In genomic region chr20:58610811-58611210, GRCh38 we compare ENCODE assay signal across 20 cellular contexts.
"Had no signal": no experiment of that assay in that cellular context is flagged by ENCODE, and none has a peak within 500 bp of the region (broad histone marks: within the 10 kb centered on the region; RNA-seq: fewer than 3 reads in every experiment).

No MANE protein-coding gene starts in this region.

- ATAC-seq: gastrocnemius medialis; lower lobe of right lung; naive thymus-derived CD8-positive, alpha-beta T cell; stimulated activated memory B cell treated with anti-CD40 and anti-IgM and Interleukin-4, amounts not matched to agents 10 μg/mL and 1 μg/mL and 100 μg/mL, for 72 hours; stimulated activated naive CD8-positive, alpha-beta T cell treated with anti-CD3 and anti-CD28 coated beads, Interleukin-15, Interleukin-2, amounts not matched to agents 100 U/mL and 50 U/mL, for 24 hours had no signal

- H3K4me1 Mint-ChIP-seq: naive thymus-derived CD8-positive, alpha-beta T cell; stimulated activated memory B cell treated with anti-CD40 and anti-IgM and Interleukin-4, amounts not matched to agents 10 μg/mL and 1 μg/mL and 100 μg/mL, for 72 hours had no signal

- H3K27ac ChIP-seq: colonic mucosa, epithelial cell of prostate, gastrocnemius medialis, lower lobe of right lung, neutrophil, pancreas, right lobe of liver, transverse colon had no signal

- H3K4me1 ChIP-seq: colonic mucosa, gastrocnemius medialis, lower lobe of right lung, pancreas, right lobe of liver had no signal

- DNase-seq: colonic mucosa; effector CD8-positive, alpha-beta T cell; endodermal cell; foreskin fibroblast; gastrocnemius medialis; head of caudate nucleus; left ventricle myocardium superior; lower lobe of right lung; naive thymus-derived CD8-positive, alpha-beta T cell; pancreas; right lobe of liver; small intestine; stimulated activated CD4-positive, alpha-beta T cell treated with anti-CD3 and anti-CD28 coated beads, Interleukin-4, amount 100 ng/mL, for 4 hours; stimulated activated naive CD8-positive, alpha-beta T cell treated with anti-CD3 and anti-CD28 coated beads, Interleukin-15, Interleukin-2, amounts not matched to agents 100 U/mL and 50 U/mL, for 24 hours; transverse colon had no signal

- H3K27me3 Mint-ChIP-seq: dendritic cell treated with granulocyte-macrophage colony-stimulating factor and Interleukin-4, amounts not matched to agents 40 ng/mL and 50 ng/mL, for 4 days had no signal

- H3K36me3 ChIP-seq: colonic mucosa, gastrocnemius medialis, lower lobe of right lung, neutrophil, pancreas, right lobe of liver, transverse colon had no signal

- H3K4me3 ChIP-seq: colonic mucosa, gastrocnemius medialis, lower lobe of right lung, pancreas, right lobe of liver, transverse colon had no signal

- H3K9me3 Mint-ChIP-seq: dendritic cell treated with granulocyte-macrophage colony-stimulating factor and Interleukin-4, amounts not matched to agents 40 ng/mL and 50 ng/mL, for 4 days; endodermal cell; naive thymus-derived CD8-positive, alpha-beta T cell; stimulated activated memory B cell treated with anti-CD40 and anti-IgM and Interleukin-4, amounts not matched to agents 10 μg/mL and 1 μg/mL and 100 μg/mL, for 72 hours had no signal

- H3K27ac Mint-ChIP-seq: dendritic cell treated with granulocyte-macrophage colony-stimulating factor and Interleukin-4, amounts not matched to agents 40 ng/mL and 50 ng/mL, for 4 days; endodermal cell; naive thymus-derived CD8-positive, alpha-beta T cell; progenitor cell of endocrine pancreas; stimulated activated memory B cell treated with anti-CD40 and anti-IgM and Interleukin-4, amounts not matched to agents 10 μg/mL and 1 μg/mL and 100 μg/mL, for 72 hours had no signal

- H3K36me3 Mint-ChIP-seq: naive thymus-derived CD8-positive, alpha-beta T cell; stimulated activated memory B cell treated with anti-CD40 and anti-IgM and Interleukin-4, amounts not matched to agents 10 μg/mL and 1 μg/mL and 100 μg/mL, for 72 hours had no signal

- H3K9me3 ChIP-seq: colonic mucosa, gastrocnemius medialis, lower lobe of right lung, neutrophil, pancreas, right lobe of liver, transverse colon had no signal

- H3K4me3 Mint-ChIP-seq: dendritic cell treated with granulocyte-macrophage colony-stimulating factor and Interleukin-4, amounts not matched to agents 40 ng/mL and 50 ng/mL, for 4 days; endodermal cell; naive thymus-derived CD8-positive, alpha-beta T cell; stimulated activated memory B cell treated with anti-CD40 and anti-IgM and Interleukin-4, amounts not matched to agents 10 μg/mL and 1 μg/mL and 100 μg/mL, for 72 hours had no signal

- H3K27me3 ChIP-seq: colonic mucosa, gastrocnemius medialis, neutrophil, pancreas, right lobe of liver, transverse colon had no signal
